Comparison of ENCODE assay signal across 25 cellular contexts in genomic region chr1:110597966-110598365, GRCh38. TPM values are rescaled to one million over a fixed set of nuclear protein-coding genes. Genes with fewer than 3 reads are reported as not detected.
"Had no signal": no experiment of that assay in that cellular context is flagged by ENCODE, and none has a peak within 500 bp of the region (broad histone marks: within the 10 kb centered on the region; RNA-seq: fewer than 3 reads in every experiment).

No MANE protein-coding gene starts in this region.

- H3K9me3 Mint-ChIP-seq: activated CD4-positive, alpha-beta memory T cell treated with anti-CD3 and anti-CD28 coated beads, Interleukin-2, amount 10 ng/mL, durations not matched to agents 7 days and 5 days; activated naive CD4-positive, alpha-beta T cell treated with anti-CD3 and anti-CD28 coated beads, Interleukin-2, amount 10 ng/mL, durations not matched to agents 7 days and 5 days; activated naive CD8-positive, alpha-beta T cell treated with anti-CD3 and anti-CD28 coated beads for 36 hours; activated T-cell treated with anti-CD3 and anti-CD28 coated beads, Interleukin-2, amount 50 U/mL, for 72 hours; activated T-helper 2 cell treated with anti-CD3 and anti-CD28 coated beads, Interferon-gamma antibody, Interleukin-2, Interleukin-4, amounts not matched to agents 10 μg/mL and 5 μg/mL and 100 μg/mL, durations not matched to agents 14 hours and 24 hours and 36 hours; T-cell had no signal

- H3K36me3 Mint-ChIP-seq: activated naive CD4-positive, alpha-beta T cell treated with anti-CD3 and anti-CD28 coated beads, Interleukin-2, amount 10 ng/mL, durations not matched to agents 7 days and 5 days; activated naive CD8-positive, alpha-beta T cell treated with anti-CD3 and anti-CD28 coated beads for 36 hours; T-cell had no signal

- H3K27me3 Mint-ChIP-seq: activated CD4-positive, alpha-beta memory T cell treated with anti-CD3 and anti-CD28 coated beads, Interleukin-2, amount 10 ng/mL, durations not matched to agents 7 days and 5 days had no signal

- H3K4me3 Mint-ChIP-seq: activated CD4-positive, alpha-beta memory T cell treated with anti-CD3 and anti-CD28 coated beads, Interleukin-2, amount 10 ng/mL, durations not matched to agents 7 days and 5 days; activated CD4-positive, alpha-beta T cell treated with anti-CD3 and anti-CD28 coated beads for 36 hours; activated naive CD4-positive, alpha-beta T cell treated with anti-CD3 and anti-CD28 coated beads, Interleukin-2, amount 10 ng/mL, durations not matched to agents 7 days and 5 days; activated naive CD8-positive, alpha-beta T cell treated with anti-CD3 and anti-CD28 coated beads for 36 hours; activated T-cell treated with anti-CD3 and anti-CD28 coated beads, Interleukin-2, amount 50 U/mL, for 72 hours; T-cell had no signal

- H3K27ac ChIP-seq: KMS-11, SK-N-MC, WERI-Rb-1 had no signal

- H3K27ac Mint-ChIP-seq: activated CD4-positive, alpha-beta memory T cell treated with anti-CD3 and anti-CD28 coated beads, Interleukin-2, amount 10 ng/mL, durations not matched to agents 7 days and 5 days; activated CD4-positive, alpha-beta T cell treated with anti-CD3 and anti-CD28 coated beads for 36 hours; activated naive CD4-positive, alpha-beta T cell treated with anti-CD3 and anti-CD28 coated beads, Interleukin-2, amount 10 ng/mL, durations not matched to agents 7 days and 5 days; activated naive CD8-positive, alpha-beta T cell treated with anti-CD3 and anti-CD28 coated beads for 36 hours; activated T-cell treated with anti-CD3 and anti-CD28 coated beads, Interleukin-2, amount 50 U/mL, for 72 hours; activated T-helper 2 cell treated with anti-CD3 and anti-CD28 coated beads, Interferon-gamma antibody, Interleukin-2, Interleukin-4, amounts not matched to agents 10 μg/mL and 5 μg/mL and 100 μg/mL, durations not matched to agents 14 hours and 24 hours and 36 hours; T-cell had no signal

- H3K9ac ChIP-seq: KMS-11 had no signal

- H3K36me3 ChIP-seq: WERI-Rb-1 had no signal

- H3K4me2 ChIP-seq: KMS-11 had no signal

- DNase-seq: activated CD4-positive, alpha-beta memory T cell treated with anti-CD3 and anti-CD28 coated beads, Interleukin-2, amount 10 ng/mL, durations not matched to agents 7 days and 5 days; activated CD4-positive, alpha-beta T cell treated with anti-CD3 and anti-CD28 coated beads for 36 hours; activated CD4-positive, alpha-beta T cell treated with anti-CD3 and anti-CD28 coated beads, Interleukin-2, amount 50 U/mL, for 1 hour; activated gamma-delta T cell treated with Interleukin-2 at 50 U/mL for 16 hours; activated naive CD4-positive, alpha-beta T cell treated with anti-CD3 and anti-CD28 coated beads, Interleukin-2, amount 10 ng/mL, durations not matched to agents 7 days and 5 days; activated naive CD8-positive, alpha-beta T cell treated with anti-CD3 and anti-CD28 coated beads for 36 hours; activated T-cell treated with anti-CD3 and anti-CD28 coated beads, Interleukin-2, amount 50 U/mL, for 72 hours; anterior cingulate cortex; central memory CD4-positive, alpha-beta T cell; NCI-H1092; NCI-H1417; NCI-H1930; NCI-H2171; NCI-H2227 treated with DMSO at 0.1 percent for 48 hours; NCI-H526; NCI-H82; RPMI8226; T-cell; T-helper 2 cell; WERI-Rb-1 had no signal

- H3K4me3 ChIP-seq: SK-N-MC had no signal

RNA-seq across cellular contexts. Expression of gene KCNA2, which starts 8.2 kb away (rescaled TPM):
- total RNA-seq: MCF 10A, NCI-H460 had no signal
